Comparison of ENCODE assay signal across 8 cellular contexts in the genomic region with DNA sequence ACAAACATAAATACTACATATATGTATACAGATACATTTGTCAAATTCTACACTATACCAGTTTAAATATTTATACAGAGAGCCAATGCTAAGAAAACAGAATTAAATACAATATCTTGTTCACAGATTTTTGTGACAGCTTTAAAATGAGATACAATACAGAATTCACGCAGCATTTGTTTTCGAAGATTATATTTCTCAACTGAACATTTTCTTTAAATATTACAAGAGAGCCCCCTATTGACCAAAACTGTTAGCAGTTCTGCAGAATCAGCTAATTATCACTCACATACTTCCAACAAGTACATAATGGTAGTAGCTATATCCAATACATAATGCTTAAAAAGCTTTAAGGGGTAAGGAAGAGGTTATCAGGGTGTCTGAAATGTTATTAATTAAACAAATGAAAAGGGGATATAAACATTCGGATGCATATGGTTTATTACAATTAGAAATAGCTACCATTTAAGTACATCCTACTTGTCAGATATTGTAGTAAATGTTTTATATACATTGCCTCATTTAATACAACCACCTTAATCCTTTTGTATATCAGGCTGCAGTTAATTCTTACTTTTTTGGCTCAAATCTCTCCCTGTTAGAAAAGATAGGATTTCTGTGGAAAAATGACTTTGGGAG. TPM values are rescaled to one million over a fixed set of nuclear protein-coding genes. Genes with fewer than 3 reads are reported as not detected.
DNase-seq lines count a peak whose midpoint lies in the region; ATAC-seq and TF ChIP-seq lines count a peak whose summit lies in the region.

No MANE protein-coding gene starts in this region.

- H3K4me1 ChIP-seq in fibroblast of lung (ENCODE audit: control insufficient read depth, extremely low read depth, insufficient read depth, low read length) (no peaks in the 10 kb centered on the region), transverse colon (no peaks in the 10 kb centered on the region)

- no peak for TF ChIP-seq EP300 in transverse colon (IDR thresholded peaks at IDR 0.05; ENCODE audit: low read depth)

- CTCF ChIA-PET in CD4-positive, alpha-beta T cell (lab: Charles Lee) = interaction anchor here (0.9 kb wide), 1 partner anchor 19 kb away, joined by 3 read pairs; no protein-coding TSS in a partner anchor

- no peaks in the 10 kb centered on the region for H3K9me3 ChIP-seq in CD4-positive, alpha-beta T cell (ENCODE audit: control insufficient read depth, low read length)
- no peaks in the 10 kb centered on the region for H3K9me3 ChIP-seq in fibroblast of lung (ENCODE audit: control insufficient read depth, insufficient read depth, low read depth, low read length)
- no peaks in the 10 kb centered on the region for H3K9me3 ChIP-seq in transverse colon

- no peak overlapping the region for H3K4me3 ChIP-seq in fibroblast of lung (replicated peaks in 1 of 4; ENCODE audit: control extremely low read depth in 1 of 4, insufficient read depth in 1 of 4, low read depth in 3 of 4, low read length in 4 of 4)
- H3K4me3 ChIP-seq in transverse colon = no peak overlapping the region

- H4K20me1 ChIP-seq in fibroblast of lung (ENCODE audit: control insufficient read depth, extremely low read depth, insufficient read depth, low read length) = no peaks in the 10 kb centered on the region

- peak; percentile 47 for TF ChIP-seq CTCF in CD4-positive, alpha-beta T cell (IDR thresholded peaks at IDR 0.05)
- TF ChIP-seq CTCF in HFFc6 (IDR thresholded peaks at IDR 0.05) (peak; percentile 84), fibroblast of lung (conservative IDR thresholded peaks at IDR 0.05 in 1 of 2, IDR thresholded peaks at IDR 0.05 in 1 of 2; ENCODE audit: low read depth in 1 of 2, low read length in 2 of 2) (peak; percentile 46 to 67), transverse colon (IDR thresholded peaks at IDR 0.05) (peak in 4 of 5 experiments; percentile 17 to 44 (median 40))

- H3K27me3 Mint-ChIP-seq in CD4-positive, alpha-beta T cell = no peaks in the 10 kb centered on the region
- H3K27me3 Mint-ChIP-seq in HFFc6 (ENCODE audit: insufficient read depth) = no peaks in the 10 kb centered on the region
- no peaks in the 10 kb centered on the region for H3K27me3 Mint-ChIP-seq in stimulated activated naive B cell treated with anti-CD40 and anti-IgM and Interleukin-4, amounts not matched to agents 10 μg/mL and 1 μg/mL and 100 μg/mL, for 72 hours

- no peaks in the 10 kb centered on the region for H3K9me3 Mint-ChIP-seq in CD4-positive, alpha-beta T cell
- H3K9me3 Mint-ChIP-seq in HFFc6 = no peaks in the 10 kb centered on the region
- H3K9me3 Mint-ChIP-seq in stimulated activated naive B cell treated with anti-CD40 and anti-IgM and Interleukin-4, amounts not matched to agents 10 μg/mL and 1 μg/mL and 100 μg/mL, for 72 hours = no peaks in the 10 kb centered on the region

- WGBS in transverse colon (ENCODE audit: low coverage in 1 of 2), 2 donors = 54 to 68% methylated on average over 3 of the region's 3 CpGs

- no peak for DNase-seq in CD4-positive, alpha-beta T cell
- DNase-seq in HFFc6 (no peak), OCI-M1 (lab: John Stamatoyannopoulos, UW) (peak; percentile 68), fibroblast of lung (ENCODE audit: low read depth in 2 of 2) (peak; percentile 15 to 60), transverse colon (no peak)
- no peak for DNase-seq in stimulated activated naive B cell treated with anti-CD40 and anti-IgM and Interleukin-4, amounts not matched to agents 10 μg/mL and 1 μg/mL and 100 μg/mL, for 72 hours
- DNase-seq in activated CD4-positive, alpha-beta T cell treated with anti-CD3 and anti-CD28 coated beads for 4 hours = no peak

- H3K27me3 ChIP-seq in CD4-positive, alpha-beta T cell (ENCODE audit: control insufficient read depth, insufficient read depth, low read length) = no peaks in the 10 kb centered on the region
- H3K27me3 ChIP-seq in fibroblast of lung (ENCODE audit: control insufficient read depth, insufficient read depth, low read length) (no peaks in the 10 kb centered on the region), transverse colon (no peaks in the 10 kb centered on the region)

- POLR2A ChIA-PET in CD4-positive, alpha-beta T cell (lab: Charles Lee) = interaction anchor here (1.2 kb wide), 1 partner anchor 31 kb away, joined by 3 read pairs; no protein-coding TSS in a partner anchor

- H3K27ac ChIP-seq in CD4-positive, alpha-beta T cell (ENCODE audit: low read depth, low read length) = no peak overlapping the region
- H3K27ac ChIP-seq in fibroblast of lung (ENCODE audit: insufficient read depth, low read length) (no peak overlapping the region), transverse colon (no peak overlapping the region)

- no peaks in the 10 kb centered on the region for H3K79me2 ChIP-seq in fibroblast of lung (ENCODE audit: control insufficient read depth, insufficient read depth, low read length)

- no peak overlapping the region for H3K4me3 Mint-ChIP-seq in CD4-positive, alpha-beta T cell
- H3K4me3 Mint-ChIP-seq in HFFc6 = no peak overlapping the region
- H3K4me3 Mint-ChIP-seq in stimulated activated naive B cell treated with anti-CD40 and anti-IgM and Interleukin-4, amounts not matched to agents 10 μg/mL and 1 μg/mL and 100 μg/mL, for 72 hours = no peak overlapping the region

- H3K9ac ChIP-seq in fibroblast of lung (ENCODE audit: insufficient read depth, low read length) = no peak overlapping the region

- ATAC-seq in CD4-positive, alpha-beta T cell (ENCODE audit: poor library complexity) = no peak
- ATAC-seq in stimulated activated naive B cell treated with anti-CD40 and anti-IgM and Interleukin-4, amounts not matched to agents 10 μg/mL and 1 μg/mL and 100 μg/mL, for 72 hours (replicated peaks) = no peak
- ATAC-seq in HG02623 (IDR thresholded peaks at IDR 0.05; ENCODE audit: unreplicated experiment) = no peak

- H3K4me2 ChIP-seq in fibroblast of lung (ENCODE audit: extremely low read depth, insufficient read depth, low read length) = no peak overlapping the region

- H3K27ac Mint-ChIP-seq in CD4-positive, alpha-beta T cell = no peak overlapping the region
- no peak overlapping the region for H3K27ac Mint-ChIP-seq in HFFc6
- no peak overlapping the region for H3K27ac Mint-ChIP-seq in stimulated activated naive B cell treated with anti-CD40 and anti-IgM and Interleukin-4, amounts not matched to agents 10 μg/mL and 1 μg/mL and 100 μg/mL, for 72 hours

- H3K4me1 Mint-ChIP-seq in CD4-positive, alpha-beta T cell (ENCODE audit: low read depth) = no peaks in the 10 kb centered on the region
- H3K4me1 Mint-ChIP-seq in HFFc6 (ENCODE audit: low read depth) = peaks cover 7% of the 10 kb centered on the region; the same call in 1 of the 2 replicates
- H3K4me1 Mint-ChIP-seq in stimulated activated naive B cell treated with anti-CD40 and anti-IgM and Interleukin-4, amounts not matched to agents 10 μg/mL and 1 μg/mL and 100 μg/mL, for 72 hours = no peaks in the 10 kb centered on the region

- in situ Hi-C loops in transverse colon (cut with MboI; ENCODE audit: low pct_ligation_motif_present in 1 of 4, low pct_unique_long_range_greater_than_20kb in 1 of 4, low sequenced_read_pairs in 3 of 4) = no loop called here

- no peak for TF ChIP-seq POLR2A in transverse colon (IDR thresholded peaks at IDR 0.05)

- H3K36me3 Mint-ChIP-seq in CD4-positive, alpha-beta T cell (ENCODE audit: low read depth) = peaks cover 43% of the 10 kb centered on the region
- peaks cover 10% of the 10 kb centered on the region for H3K36me3 Mint-ChIP-seq in HFFc6 (ENCODE audit: low read depth)
- H3K36me3 Mint-ChIP-seq in stimulated activated naive B cell treated with anti-CD40 and anti-IgM and Interleukin-4, amounts not matched to agents 10 μg/mL and 1 μg/mL and 100 μg/mL, for 72 hours = peaks cover 26 to 42% of the 10 kb centered on the region in 2 donors

- no peaks in the 10 kb centered on the region for H3K36me3 ChIP-seq in fibroblast of lung (ENCODE audit: control insufficient read depth, insufficient read depth, low read length)
- peaks cover 0 to 8% (median 2%) of the 10 kb centered on the region in 4 donors for H3K36me3 ChIP-seq in transverse colon

- H2AFZ ChIP-seq in fibroblast of lung (ENCODE audit: low read length) = no peak overlapping the region

- intact Hi-C loops in CD4-positive, alpha-beta T cell (cut with DNase I, micrococcal nuclease) = no loop called here
- intact Hi-C loops in transverse colon (cut with DNase I; ENCODE audit: low total_unique reads) = no loop called here

RNA-seq across cellular contexts. Expression of a gene that starts 31.7 kb away (rescaled TPM):
- 1 to 10 TPM; 2.7 to 4.1 TPM for total RNA-seq in CD4-positive, alpha-beta T cell
- total RNA-seq in HFFc6 (2021; fragmentation: NEBNext Ultra II Directional; extraction: Animal tissue kit (Norgen Biotek cat#: 25700)) = 10 to 100 TPM in 2 of 6 experiments, 1 to 10 TPM in 4; 6.7 to 10.4 (median 9.0) TPM
- total RNA-seq in fibroblast of lung (6.4 and 8.6 TPM in 2 replicates), transverse colon (10 to 100 TPM; 15.9 to 24.7 (median 21.4) TPM)
- 4.0 and 5.2 TPM in 2 replicates for polyA plus RNA-seq in fibroblast of lung
- polyA plus RNA-seq in fibroblast of lung (2012) = 3.0 and 3.3 TPM in 2 replicates
- 0.59 and 0.79 TPM in 2 replicates for polyA minus RNA-seq in fibroblast of lung (ENCODE audit: low replicate concordance)

Comparison
In these comparisons a context has a peak if more than half of its experiments do, and no peak if none do; other contexts are left out.
1. DNase-seq: peak in OCI-M1 (single experiment) and fibroblast of lung (2 of 2); none in CD4-positive, alpha-beta T cell (0 of 10), HFFc6 (single experiment), transverse colon (single experiment), stimulated activated naive B cell treated with anti-CD40 and anti-IgM and Interleukin-4, amounts not matched to agents 10 μg/mL and 1 μg/mL and 100 μg/mL, for 72 hours (single experiment) and activated CD4-positive, alpha-beta T cell treated with anti-CD3 and anti-CD28 coated beads for 4 hours (0 of 2).
2. Peak in every context shown above with its lines, with median percentiles within 50 percentile points of each other: CTCF ChIP-seq.